ENCODE assay signal across 1 cellular context in genomic region chr10:3186365-3186764, GRCh38.
TF ChIP-seq lines count a peak whose summit lies in the region.

No MANE protein-coding gene starts in this region.

TF ChIP-seq in K562, 482 proteins besides CTCF, POLR2A, EP300 and RAD21 (continued from another document):
- no peak for TF ChIP-seq ZBTB40 (IDR thresholded peaks at IDR 0.05)
- TF ChIP-seq ZBTB40 (CRISPR knock-in tag; IDR thresholded peaks at IDR 0.05), result no peak
- no peak for TF ChIP-seq ZC3H4 (CRISPR knock-in tag; IDR thresholded peaks at IDR 0.05; ENCODE audit: borderline replicate concordance)
- TF ChIP-seq ZNF133 (CRISPR knock-in tag; IDR thresholded peaks at IDR 0.05), result no peak
- TF ChIP-seq CREBBP (IDR thresholded peaks at IDR 0.05; ENCODE audit: low read depth, low read length), result no peak
- no peak for TF ChIP-seq SRSF9 (IDR thresholded peaks at IDR 0.05; ENCODE audit: borderline replicate concordance, low read depth, low read length)
